In genomic region chr9:91347370-91347769, GRCh38 we compare ENCODE assay signal across 2 cellular contexts.
TF ChIP-seq lines count a peak whose summit lies in the region.

No MANE protein-coding gene starts in this region.

TF ChIP-seq in WTC11, 78 proteins besides CTCF, POLR2A, EP300 and RAD21 (continued from another document):
- TF ChIP-seq, protein P1, sequence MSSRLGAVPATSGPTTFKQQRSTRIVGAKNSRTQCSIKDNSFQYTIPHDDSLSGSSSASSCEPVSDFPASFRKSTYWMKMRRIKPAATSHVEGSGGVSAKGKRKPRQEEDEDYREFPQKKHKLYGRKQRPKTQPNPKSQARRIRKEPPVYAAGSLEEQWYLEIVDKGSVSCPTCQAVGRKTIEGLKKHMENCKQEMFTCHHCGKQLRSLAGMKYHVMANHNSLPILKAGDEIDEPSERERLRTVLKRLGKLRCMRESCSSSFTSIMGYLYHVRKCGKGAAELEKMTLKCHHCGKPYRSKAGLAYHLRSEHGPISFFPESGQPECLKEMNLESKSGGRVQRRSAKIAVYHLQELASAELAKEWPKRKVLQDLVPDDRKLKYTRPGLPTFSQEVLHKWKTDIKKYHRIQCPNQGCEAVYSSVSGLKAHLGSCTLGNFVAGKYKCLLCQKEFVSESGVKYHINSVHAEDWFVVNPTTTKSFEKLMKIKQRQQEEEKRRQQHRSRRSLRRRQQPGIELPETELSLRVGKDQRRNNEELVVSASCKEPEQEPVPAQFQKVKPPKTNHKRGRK (CRISPR knock-in tag; IDR thresholded peaks at IDR 0.05; ENCODE audit: borderline replicate concordance), result no peak
- TF ChIP-seq FOXK1 (CRISPR knock-in tag; IDR thresholded peaks at IDR 0.05) (no peak), CBFB (CRISPR knock-in tag; IDR thresholded peaks at IDR 0.05; ENCODE audit: low read depth) (no peak), ZNF425 (CRISPR knock-in tag; conservative IDR thresholded peaks at IDR 0.05) (no peak), ZNF138 (CRISPR knock-in tag; conservative IDR thresholded peaks at IDR 0.05) (no peak), TCF7 (CRISPR knock-in tag; IDR thresholded peaks at IDR 0.05; ENCODE audit: low read depth) (no peak), GRHL2 (CRISPR knock-in tag; IDR thresholded peaks at IDR 0.05; ENCODE audit: insufficient replicate concordance, severe bottlenecking) (no peak), E2F1 (CRISPR knock-in tag; IDR thresholded peaks at IDR 0.05) (no peak), ZNF121 (CRISPR knock-in tag; IDR thresholded peaks at IDR 0.05) (no peak), SOX15 (CRISPR knock-in tag; IDR thresholded peaks at IDR 0.05) (no peak), ZNF416 (CRISPR knock-in tag; IDR thresholded peaks at IDR 0.05) (no peak), NFYB (CRISPR knock-in tag; conservative IDR thresholded peaks at IDR 0.05; ENCODE audit: low read depth) (no peak), ERG (CRISPR knock-in tag; IDR thresholded peaks at IDR 0.05) (no peak), NR3C1 (CRISPR knock-in tag; conservative IDR thresholded peaks at IDR 0.05; ENCODE audit: low read depth) (no peak)
- TF ChIP-seq, protein P2, sequence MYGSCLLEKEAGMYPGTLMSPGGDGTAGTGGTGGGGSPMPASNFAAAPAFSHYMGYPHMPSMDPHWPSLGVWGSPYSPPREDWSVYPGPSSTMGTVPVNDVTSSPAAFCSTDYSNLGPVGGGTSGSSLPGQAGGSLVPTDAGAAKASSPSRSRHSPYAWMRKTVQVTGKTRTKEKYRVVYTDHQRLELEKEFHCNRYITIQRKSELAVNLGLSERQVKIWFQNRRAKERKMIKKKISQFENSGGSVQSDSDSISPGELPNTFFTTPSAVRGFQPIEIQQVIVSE (CRISPR knock-in tag; IDR thresholded peaks at IDR 0.05; ENCODE audit: borderline replicate concordance), result no peak
TF ChIP-seq in WTC11: peak in this region for 0.

TF ChIP-seq in HepG2, 621 proteins besides CTCF, POLR2A, EP300 and RAD21 (continued from another document):
- no peak for TF ChIP-seq SNAPC4 (CRISPR knock-in tag; IDR thresholded peaks at IDR 0.05)
- no peak for TF ChIP-seq ZNF619 (CRISPR knock-in tag; IDR thresholded peaks at IDR 0.05)
- no peak for TF ChIP-seq ZNF205 (CRISPR knock-in tag; IDR thresholded peaks at IDR 0.05)
- TF ChIP-seq ZNF777 (CRISPR knock-in tag; IDR thresholded peaks at IDR 0.05), result no peak
- no peak for TF ChIP-seq ZNF674 (CRISPR knock-in tag; IDR thresholded peaks at IDR 0.05; ENCODE audit: low read depth)
- no peak for TF ChIP-seq SP4 (CRISPR knock-in tag; IDR thresholded peaks at IDR 0.05)
- TF ChIP-seq, protein P3, sequence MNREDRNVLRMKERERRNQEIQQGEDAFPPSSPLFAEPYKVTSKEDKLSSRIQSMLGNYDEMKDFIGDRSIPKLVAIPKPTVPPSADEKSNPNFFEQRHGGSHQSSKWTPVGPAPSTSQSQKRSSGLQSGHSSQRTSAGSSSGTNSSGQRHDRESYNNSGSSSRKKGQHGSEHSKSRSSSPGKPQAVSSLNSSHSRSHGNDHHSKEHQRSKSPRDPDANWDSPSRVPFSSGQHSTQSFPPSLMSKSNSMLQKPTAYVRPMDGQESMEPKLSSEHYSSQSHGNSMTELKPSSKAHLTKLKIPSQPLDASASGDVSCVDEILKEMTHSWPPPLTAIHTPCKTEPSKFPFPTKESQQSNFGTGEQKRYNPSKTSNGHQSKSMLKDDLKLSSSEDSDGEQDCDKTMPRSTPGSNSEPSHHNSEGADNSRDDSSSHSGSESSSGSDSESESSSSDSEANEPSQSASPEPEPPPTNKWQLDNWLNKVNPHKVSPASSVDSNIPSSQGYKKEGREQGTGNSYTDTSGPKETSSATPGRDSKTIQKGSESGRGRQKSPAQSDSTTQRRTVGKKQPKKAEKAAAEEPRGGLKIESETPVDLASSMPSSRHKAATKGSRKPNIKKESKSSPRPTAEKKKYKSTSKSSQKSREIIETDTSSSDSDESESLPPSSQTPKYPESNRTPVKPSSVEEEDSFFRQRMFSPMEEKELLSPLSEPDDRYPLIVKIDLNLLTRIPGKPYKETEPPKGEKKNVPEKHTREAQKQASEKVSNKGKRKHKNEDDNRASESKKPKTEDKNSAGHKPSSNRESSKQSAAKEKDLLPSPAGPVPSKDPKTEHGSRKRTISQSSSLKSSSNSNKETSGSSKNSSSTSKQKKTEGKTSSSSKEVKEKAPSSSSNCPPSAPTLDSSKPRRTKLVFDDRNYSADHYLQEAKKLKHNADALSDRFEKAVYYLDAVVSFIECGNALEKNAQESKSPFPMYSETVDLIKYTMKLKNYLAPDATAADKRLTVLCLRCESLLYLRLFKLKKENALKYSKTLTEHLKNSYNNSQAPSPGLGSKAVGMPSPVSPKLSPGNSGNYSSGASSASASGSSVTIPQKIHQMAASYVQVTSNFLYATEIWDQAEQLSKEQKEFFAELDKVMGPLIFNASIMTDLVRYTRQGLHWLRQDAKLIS (CRISPR knock-in tag; IDR thresholded peaks at IDR 0.05), result no peak
- TF ChIP-seq, protein P4, sequence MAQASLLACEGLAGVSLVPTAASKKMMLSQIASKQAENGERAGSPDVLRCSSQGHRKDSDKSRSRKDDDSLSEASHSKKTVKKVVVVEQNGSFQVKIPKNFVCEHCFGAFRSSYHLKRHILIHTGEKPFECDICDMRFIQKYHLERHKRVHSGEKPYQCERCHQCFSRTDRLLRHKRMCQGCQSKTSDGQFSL (CRISPR knock-in tag; IDR thresholded peaks at IDR 0.05), result peak; percentile 46; the same call in 1 of the 2 replicates
- TF ChIP-seq ZNF720 (CRISPR knock-in tag; IDR thresholded peaks at IDR 0.05), result no peak
- no peak for TF ChIP-seq ZNF816 (CRISPR knock-in tag; IDR thresholded peaks at IDR 0.05; ENCODE audit: borderline replicate concordance)
- TF ChIP-seq NFKBIZ (CRISPR knock-in tag; IDR thresholded peaks at IDR 0.05), result no peak
- no peak for TF ChIP-seq SIN3B (IDR thresholded peaks at IDR 0.05; ENCODE audit: low read length)
- TF ChIP-seq ZNF737 (CRISPR knock-in tag; IDR thresholded peaks at IDR 0.05; ENCODE audit: borderline replicate concordance), result no peak
- no peak for TF ChIP-seq NPAS2 (CRISPR knock-in tag; IDR thresholded peaks at IDR 0.05; ENCODE audit: borderline replicate concordance)
- TF ChIP-seq PHF8 (CRISPR knock-in tag; IDR thresholded peaks at IDR 0.05), result no peak
- TF ChIP-seq ZNF563 (CRISPR knock-in tag; IDR thresholded peaks at IDR 0.05), result no peak
- peak; percentile 41 for TF ChIP-seq NR2F6 (IDR thresholded peaks at IDR 0.05)
- peak; percentile 53; the same call in 1 of the 2 replicates for TF ChIP-seq NR2F6 (CRISPR knock-in tag; IDR thresholded peaks at IDR 0.05)
- no peak for TF ChIP-seq CBX5 (CRISPR knock-in tag; IDR thresholded peaks at IDR 0.05; ENCODE audit: borderline replicate concordance)
